In genomic region chr4:15655223-15656037, GRCh38 we compare ENCODE assay signal across 8 cellular contexts. TPM values are rescaled to one million over a fixed set of nuclear protein-coding genes. Genes with fewer than 3 reads are reported as not detected.
DNase-seq lines count a peak whose midpoint lies in the region; ATAC-seq, FAIRE-seq and TF ChIP-seq lines count a peak whose summit lies in the region.

Gene FBXL5, minus strand, starts transcription at chr4:15655357. Its CDS starts 70 bp downstream, at chr4:15655287.

- BruUV-seq in HepG2 (replicated peaks; lab: Mats Ljungman, UMichigan), result TSS peak; percentile 86

- H3K4me1 Mint-ChIP-seq in activated CD4-positive, alpha-beta T cell treated with anti-CD3 and anti-CD28 coated beads, Interleukin-2, amount 10 ng/mL, durations not matched to agents 7 days and 5 days, result peaks cover 47% of the 10 kb centered on the region

- H3K9ac ChIP-seq in HepG2 (ENCODE audit: insufficient read depth, low read depth, low read length), result peak within 1 kb of the TSS; percentile 87

- POLR2A ChIA-PET in activated CD4-positive, alpha-beta T cell treated with anti-CD3 and anti-CD28 coated beads, Interleukin-2, amount 10 ng/mL, durations not matched to agents 7 days and 5 days (lab: Charles Lee), result no interaction called here
- POLR2A ChIA-PET in HepG2 (lab: Yijun Ruan, JAX), result interaction anchor here (0.6 to 4.8 kb wide), 7 partner anchors 9 to 85 kb away, joined by 3 to 36 read pairs (median 4); partner anchors contain the start of gene FAM200B

- no peaks in the 10 kb centered on the region; a peak in 1 of 5 replicates for H3K27me3 ChIP-seq in HepG2 (ENCODE audit: control insufficient read depth in 1 of 2, insufficient read depth in 2 of 2, low read length in 2 of 2)

- H3K36me3 ChIP-seq in HepG2 (replicated peaks in 1 of 2; ENCODE audit: control insufficient read depth in 1 of 2, insufficient read depth in 2 of 2, low read length in 2 of 2), result no peaks in the 10 kb centered on the region

- CTCF ChIA-PET in activated CD4-positive, alpha-beta T cell treated with anti-CD3 and anti-CD28 coated beads, Interleukin-2, amount 10 ng/mL, durations not matched to agents 7 days and 5 days (lab: Charles Lee), result interaction anchor here (0.5 to 1.7 kb wide), 3 partner anchors 10 to 23 kb away, joined by 3 to 6 read pairs (median 4); no protein-coding TSS in a partner anchor
- CTCF ChIA-PET in HepG2 (lab: Yijun Ruan, JAX; ENCODE audit: low intra/inter-chr PET ratio, low total read pairs), result no interaction called here

- no peaks in the 10 kb centered on the region for H3K27me3 Mint-ChIP-seq in activated CD4-positive, alpha-beta T cell treated with anti-CD3 and anti-CD28 coated beads, Interleukin-2, amount 10 ng/mL, durations not matched to agents 7 days and 5 days

- no peak for FAIRE-seq in HepG2 (lab: Jason Lieb, UNC)

- H4K20me1 ChIP-seq in HepG2 (ENCODE audit: insufficient read depth, low read length), result no peaks in the 10 kb centered on the region

- H3K9me3 ChIP-seq in HepG2 (ENCODE audit: low read length), result no peaks in the 10 kb centered on the region

- peak; percentile 23; the same call in 1 of the 2 replicates for TF ChIP-seq CTCF in HepG2 (CRISPR knock-in tag; IDR thresholded peaks at IDR 0.05)

- peak; percentile 73 to 91 for TF ChIP-seq POLR2A in HepG2 (IDR thresholded peaks at IDR 0.05; ENCODE audit: insufficient read depth in 1 of 2, low read depth in 2 of 2, low read length in 2 of 2)

- H3K27ac Mint-ChIP-seq in activated CD4-positive, alpha-beta T cell treated with anti-CD3 and anti-CD28 coated beads, Interleukin-2, amount 10 ng/mL, durations not matched to agents 7 days and 5 days, result peak within 1 kb of the TSS; percentile 96

- H3K79me2 ChIP-seq in HepG2 (ENCODE audit: insufficient read depth, low read length), result peaks cover 41% of the 10 kb centered on the region

- H3K9me3 Mint-ChIP-seq in activated CD4-positive, alpha-beta T cell treated with anti-CD3 and anti-CD28 coated beads, Interleukin-2, amount 10 ng/mL, durations not matched to agents 7 days and 5 days, result no peaks in the 10 kb centered on the region

- H3K27ac ChIP-seq in HepG2 (ENCODE audit: extremely low read length, insufficient read depth, low read length), result peak within 1 kb of the TSS; percentile 85

- peak within 1 kb of the TSS; percentile 98 for H3K4me3 Mint-ChIP-seq in activated CD4-positive, alpha-beta T cell treated with anti-CD3 and anti-CD28 coated beads, Interleukin-2, amount 10 ng/mL, durations not matched to agents 7 days and 5 days

- intact Hi-C loops in HepG2 (cut with micrococcal nuclease; ENCODE audit: unreplicated experiment), result loop anchor here (10.0 kb wide), 1 partner anchor 651 kb away; the partner anchor contains the start of gene CPEB2

- in situ Hi-C loops in HepG2 (cut with HindIII; ENCODE audit: extremely low pct_ligation_motif_present, low pct_unique_long_range_greater_than_20kb), result loop anchor here (25.0 kb wide), 1 partner anchor 643 kb away; the partner anchor contains the start of gene CPEB2

- no peak; the same call in 1 of the 2 replicates for TF ChIP-seq RAD21 in HepG2 (CRISPR knock-in tag; IDR thresholded peaks at IDR 0.05)

- peak within 1 kb of the TSS; percentile 31 for H2AFZ ChIP-seq in HepG2 (ENCODE audit: low read length)

- peaks cover 45% of the 10 kb centered on the region for H3K4me1 ChIP-seq in HepG2 (ENCODE audit: insufficient read depth, low read length)

- H3K36me3 Mint-ChIP-seq in activated CD4-positive, alpha-beta T cell treated with anti-CD3 and anti-CD28 coated beads, Interleukin-2, amount 10 ng/mL, durations not matched to agents 7 days and 5 days (ENCODE audit: low read depth), result peaks cover 15% of the 10 kb centered on the region

- no peak for TF ChIP-seq EP300 in HepG2 (IDR thresholded peaks at IDR 0.05; ENCODE audit: low read depth in 2 of 2, low read length in 2 of 2)
- no peak for TF ChIP-seq EP300 in HepG2 (CRISPR knock-in tag; IDR thresholded peaks at IDR 0.05; ENCODE audit: borderline replicate concordance)

- 64% methylated on average over 32 of the region's 85 CpGs for WGBS in HepG2 (ENCODE audit: low lambda C conversion rate)

- H3K4me3 ChIP-seq in HepG2 (replicated peaks in 1 of 3; ENCODE audit: insufficient read depth in 1 of 3, low read depth in 2 of 3, low read length in 3 of 3), result peak within 1 kb of the TSS; percentile 71 to 98 (median 90)

- peak; percentile 87 for DNase-seq in Ammon's horn (ENCODE audit: low spot score)
- peak; percentile 38 for DNase-seq in NCI-H446 treated with DMSO at 0.1 percent for 48 hours (lab: John Stamatoyannopoulos, UW)
- peak; percentile 76 for DNase-seq in activated CD4-positive, alpha-beta T cell treated with anti-CD3 and anti-CD28 coated beads, Interleukin-2, amount 10 ng/mL, durations not matched to agents 7 days and 5 days
- peak; percentile 74 for DNase-seq in dedifferentiated amniotic fluid mesenchymal stem cell (ENCODE audit: extremely low spot score)
- peak; percentile 56 for DNase-seq in HepG2 (ENCODE audit: low spot score)
- DNase-seq in stimulated activated CD4-positive, alpha-beta T cell treated with anti-CD3 and anti-CD28 coated beads, Interleukin-4, amount 100 ng/mL, for 1 hour, result peak; percentile 83

- H3K4me2 ChIP-seq in HepG2 (ENCODE audit: low read depth, low read length), result peak within 1 kb of the TSS; percentile 84

- ATAC-seq in GM19035 (IDR thresholded peaks at IDR 0.05; ENCODE audit: unreplicated experiment) (peak; percentile 74), HG03342 (IDR thresholded peaks at IDR 0.05; ENCODE audit: unreplicated experiment) (peak; percentile 68), HepG2 (peak; percentile 76)

TF ChIP-seq in HepG2, 621 proteins besides CTCF, POLR2A, EP300 and RAD21 (continues in another document):
- TF ChIP-seq CERS6 (CRISPR knock-in tag; IDR thresholded peaks at IDR 0.05) (no peak), PHB2 (IDR thresholded peaks at IDR 0.05; ENCODE audit: partially characterized antibody) (no peak), SUZ12 (IDR thresholded peaks at IDR 0.05; ENCODE audit: low read depth, low read length) (no peak), FOXO4 (CRISPR knock-in tag; conservative IDR thresholded peaks at IDR 0.05) (0 out of 2 replicates have a peak, but pooled peaks have one; percentile 51), ZMAT3 (CRISPR knock-in tag; conservative IDR thresholded peaks at IDR 0.05) (peak; percentile 50; the same call in 1 of the 2 replicates), ZNF841 (CRISPR knock-in tag; IDR thresholded peaks at IDR 0.05; ENCODE audit: borderline replicate concordance) (no peak), ZNF577 (CRISPR knock-in tag; IDR thresholded peaks at IDR 0.05; ENCODE audit: borderline replicate concordance, low read depth) (no peak)

RNA-seq across cellular contexts. Expression of gene FBXL5, which starts in this region (rescaled TPM):
- total RNA-seq in activated CD4-positive, alpha-beta T cell treated with anti-CD3 and anti-CD28 coated beads, Interleukin-2, amount 10 ng/mL, durations not matched to agents 7 days and 5 days, result 10 to 100 TPM; 34.3 to 38.6 TPM
- 45.3 and 53.4 TPM in 2 replicates for total RNA-seq in HepG2 (2016; rRNA removed; fragmentation: Illumina TruSeq; extraction: Trizol)
- total RNA-seq in HepG2 (2016; cell fraction: cytosol; rRNA removed; fragmentation: Illumina TruSeq; extraction: Trizol; ENCODE audit: low read depth), result 63.0 and 88.0 TPM in 2 replicates
- total RNA-seq in HepG2 (2016; cell fraction: insoluble cytoplasmic fraction; rRNA removed; fragmentation: Illumina TruSeq; extraction: Trizol), result 47.1 and 56.1 TPM in 2 replicates
- total RNA-seq in HepG2 (2016; cell fraction: membrane; rRNA removed; fragmentation: Illumina TruSeq; extraction: Trizol), result 73.4 and 79.1 TPM in 2 replicates
- total RNA-seq in HepG2 (2016; cell fraction: nucleus; rRNA removed; fragmentation: Illumina TruSeq; extraction: Trizol), result 47.7 and 52.7 TPM in 2 replicates
- polyA plus RNA-seq in HepG2 (2011; rRNA removed), result 17.4 TPM in 2 replicates
- polyA plus RNA-seq in HepG2 (2011; cell fraction: cytosol; rRNA removed), result 7.7 and 12.9 TPM in 2 replicates
- 9.5 and 10.5 TPM in 2 replicates for polyA plus RNA-seq in HepG2 (2011; cell fraction: nucleus; rRNA removed)
- polyA plus RNA-seq in HepG2 (2012), result 13.5 and 18.2 TPM in 2 replicates
- polyA plus RNA-seq in HepG2 (2016; cell fraction: cytosol; fragmentation: Illumina TruSeq; extraction: Trizol; ENCODE audit: low read depth), result 78.1 and 98.5 TPM in 2 replicates
- polyA plus RNA-seq in HepG2 (2016; cell fraction: insoluble cytoplasmic fraction; fragmentation: Illumina TruSeq; extraction: Trizol; ENCODE audit: low read depth), result 41.7 and 43.3 TPM in 2 replicates
- polyA plus RNA-seq in HepG2 (2016; cell fraction: membrane; fragmentation: Illumina TruSeq; extraction: Trizol; ENCODE audit: low read depth), result 55.3 and 67.3 TPM in 2 replicates
- polyA plus RNA-seq in HepG2 (2016; cell fraction: nucleus; fragmentation: Illumina TruSeq; extraction: Trizol; ENCODE audit: insufficient read depth, low read depth), result 34.6 and 35.2 TPM in 2 replicates
- 21.9 and 32.7 TPM in 2 replicates for polyA minus RNA-seq in HepG2 (2011; rRNA and poly(A)+ RNA removed; ENCODE audit: low replicate concordance)
- 17.7 and 18.2 TPM in 2 replicates for polyA minus RNA-seq in HepG2 (2011; cell fraction: cytosol; rRNA and poly(A)+ RNA removed)
- 93.9 and 97.2 TPM in 2 replicates for polyA minus RNA-seq in HepG2 (2011; cell fraction: nucleus; rRNA and poly(A)+ RNA removed)

Comparison
In these comparisons a context has a peak if more than half of its experiments do, and no peak if none do; other contexts are left out.
1. Peak in every context shown above with its lines: DNase-seq, ATAC-seq, H3K4me3 ChIP-seq and H3K27ac ChIP-seq.